ENCODE assay signal across 1 cellular context in the genomic region with DNA sequence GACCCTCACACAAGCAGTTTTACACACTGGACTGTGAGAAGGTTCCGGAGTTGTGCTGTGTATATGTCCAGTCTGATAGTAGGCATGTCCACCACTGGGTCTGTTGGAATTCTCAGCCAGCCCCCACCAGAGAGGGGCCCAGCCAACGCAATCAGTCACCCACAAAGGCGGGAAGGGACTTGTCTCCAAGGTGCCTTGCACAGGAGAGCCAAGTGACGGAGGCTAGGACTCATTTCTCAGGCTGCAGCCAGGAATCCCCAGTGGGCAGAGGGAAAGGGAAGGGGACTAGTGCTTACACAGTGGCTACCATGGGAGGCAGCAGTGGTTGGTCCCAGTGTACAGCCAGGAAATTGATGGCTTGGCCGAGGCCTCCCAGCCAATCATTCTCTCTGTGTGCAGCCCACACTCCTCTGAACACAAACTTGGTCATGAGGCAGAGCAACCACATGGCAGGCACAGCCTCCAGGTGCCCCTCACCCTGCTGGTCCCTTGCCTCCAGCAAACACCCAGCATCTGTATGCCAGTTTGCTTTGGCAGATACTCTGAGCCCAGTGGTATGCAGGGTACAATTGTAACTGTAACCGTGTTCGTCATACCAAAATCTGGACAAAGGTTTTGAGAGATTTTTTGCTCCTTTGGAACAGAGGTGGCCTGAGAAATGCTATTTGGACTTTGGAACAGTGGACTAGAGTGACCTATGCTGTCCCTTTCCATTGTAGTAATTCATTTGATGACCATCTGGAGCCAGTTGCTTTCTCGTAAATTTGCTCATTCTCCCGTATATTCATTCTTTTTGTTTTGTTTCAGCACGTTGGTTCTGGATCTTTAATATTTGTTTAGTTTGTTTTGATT.
TF ChIP-seq lines count a peak whose summit lies in the region.

No MANE protein-coding gene starts in this region.

TF ChIP-seq in HepG2, 621 proteins besides CTCF, POLR2A, EP300 and RAD21 (continued from another document and continues in another):
- TF ChIP-seq, protein P1, sequence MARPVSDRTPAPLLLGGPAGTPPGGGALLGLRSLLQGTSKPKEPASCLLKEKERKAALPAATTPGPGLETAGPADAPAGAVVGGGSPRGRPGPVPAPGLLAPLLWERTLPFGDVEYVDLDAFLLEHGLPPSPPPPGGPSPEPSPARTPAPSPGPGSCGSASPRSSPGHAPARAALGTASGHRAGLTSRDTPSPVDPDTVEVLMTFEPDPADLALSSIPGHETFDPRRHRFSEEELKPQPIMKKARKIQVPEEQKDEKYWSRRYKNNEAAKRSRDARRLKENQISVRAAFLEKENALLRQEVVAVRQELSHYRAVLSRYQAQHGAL (CRISPR knock-in tag; IDR thresholded peaks at IDR 0.05; ENCODE audit: not compliant biosample characterization), result no peak
- no peak for TF ChIP-seq ZNF546 (CRISPR knock-in tag; conservative IDR thresholded peaks at IDR 0.05)
- TF ChIP-seq HOXA5 (CRISPR knock-in tag; IDR thresholded peaks at IDR 0.05), result peak; percentile 50; the same call in 1 of the 2 replicates
- TF ChIP-seq ONECUT2 (CRISPR knock-in tag; IDR thresholded peaks at IDR 0.05), result no peak
- peak; percentile 82; the same call in 1 of the 2 replicates for TF ChIP-seq LCORL (IDR thresholded peaks at IDR 0.05)
- TF ChIP-seq LCORL (CRISPR knock-in tag; IDR thresholded peaks at IDR 0.05), result peak; percentile 96
- no peak for TF ChIP-seq KLF12 (CRISPR knock-in tag; IDR thresholded peaks at IDR 0.05; ENCODE audit: borderline replicate concordance)
- TF ChIP-seq HNF4G (IDR thresholded peaks at IDR 0.05; ENCODE audit: borderline replicate concordance, low read depth, low read length), result peak; percentile 95
- peak; percentile 91 for TF ChIP-seq HNF4G (CRISPR knock-in tag; IDR thresholded peaks at IDR 0.05; ENCODE audit: borderline replicate concordance, low read depth)
- no peak for TF ChIP-seq ZNF720 (CRISPR knock-in tag; IDR thresholded peaks at IDR 0.05)
- TF ChIP-seq, protein P2, sequence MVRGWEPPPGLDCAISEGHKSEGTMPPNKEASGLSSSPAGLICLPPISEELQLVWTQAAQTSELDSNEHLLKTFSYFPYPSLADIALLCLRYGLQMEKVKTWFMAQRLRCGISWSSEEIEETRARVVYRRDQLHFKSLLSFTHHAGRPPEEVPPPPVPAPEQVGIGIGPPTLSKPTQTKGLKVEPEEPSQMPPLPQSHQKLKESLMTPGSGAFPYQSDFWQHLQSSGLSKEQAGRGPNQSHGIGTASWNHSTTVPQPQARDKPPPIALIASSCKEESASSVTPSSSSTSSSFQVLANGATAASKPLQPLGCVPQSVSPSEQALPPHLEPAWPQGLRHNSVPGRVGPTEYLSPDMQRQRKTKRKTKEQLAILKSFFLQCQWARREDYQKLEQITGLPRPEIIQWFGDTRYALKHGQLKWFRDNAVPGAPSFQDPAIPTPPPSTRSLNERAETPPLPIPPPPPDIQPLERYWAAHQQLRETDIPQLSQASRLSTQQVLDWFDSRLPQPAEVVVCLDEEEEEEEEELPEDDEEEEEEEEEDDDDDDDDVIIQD (CRISPR knock-in tag; IDR thresholded peaks at IDR 0.05; ENCODE audit: low read depth), result peak; percentile 79; the same call in 1 of the 2 replicates
- TF ChIP-seq ZFYVE20 (CRISPR knock-in tag; IDR thresholded peaks at IDR 0.05; ENCODE audit: borderline replicate concordance, low read depth), result no peak
- TF ChIP-seq, protein P3, sequence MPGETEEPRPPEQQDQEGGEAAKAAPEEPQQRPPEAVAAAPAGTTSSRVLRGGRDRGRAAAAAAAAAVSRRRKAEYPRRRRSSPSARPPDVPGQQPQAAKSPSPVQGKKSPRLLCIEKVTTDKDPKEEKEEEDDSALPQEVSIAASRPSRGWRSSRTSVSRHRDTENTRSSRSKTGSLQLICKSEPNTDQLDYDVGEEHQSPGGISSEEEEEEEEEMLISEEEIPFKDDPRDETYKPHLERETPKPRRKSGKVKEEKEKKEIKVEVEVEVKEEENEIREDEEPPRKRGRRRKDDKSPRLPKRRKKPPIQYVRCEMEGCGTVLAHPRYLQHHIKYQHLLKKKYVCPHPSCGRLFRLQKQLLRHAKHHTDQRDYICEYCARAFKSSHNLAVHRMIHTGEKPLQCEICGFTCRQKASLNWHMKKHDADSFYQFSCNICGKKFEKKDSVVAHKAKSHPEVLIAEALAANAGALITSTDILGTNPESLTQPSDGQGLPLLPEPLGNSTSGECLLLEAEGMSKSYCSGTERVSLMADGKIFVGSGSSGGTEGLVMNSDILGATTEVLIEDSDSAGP (CRISPR knock-in tag; IDR thresholded peaks at IDR 0.05; ENCODE audit: borderline replicate concordance), result peak; percentile 67; the same call in 1 of the 2 replicates
- TF ChIP-seq NFYB (CRISPR knock-in tag; IDR thresholded peaks at IDR 0.05), result peak; percentile 62
- TF ChIP-seq TBL1XR1 (IDR thresholded peaks at IDR 0.05; ENCODE audit: borderline replicate concordance, low read length, partially characterized antibody), result peak; percentile 54
- no peak for TF ChIP-seq RORA (CRISPR knock-in tag; IDR thresholded peaks at IDR 0.05)
- TF ChIP-seq, protein P4, sequence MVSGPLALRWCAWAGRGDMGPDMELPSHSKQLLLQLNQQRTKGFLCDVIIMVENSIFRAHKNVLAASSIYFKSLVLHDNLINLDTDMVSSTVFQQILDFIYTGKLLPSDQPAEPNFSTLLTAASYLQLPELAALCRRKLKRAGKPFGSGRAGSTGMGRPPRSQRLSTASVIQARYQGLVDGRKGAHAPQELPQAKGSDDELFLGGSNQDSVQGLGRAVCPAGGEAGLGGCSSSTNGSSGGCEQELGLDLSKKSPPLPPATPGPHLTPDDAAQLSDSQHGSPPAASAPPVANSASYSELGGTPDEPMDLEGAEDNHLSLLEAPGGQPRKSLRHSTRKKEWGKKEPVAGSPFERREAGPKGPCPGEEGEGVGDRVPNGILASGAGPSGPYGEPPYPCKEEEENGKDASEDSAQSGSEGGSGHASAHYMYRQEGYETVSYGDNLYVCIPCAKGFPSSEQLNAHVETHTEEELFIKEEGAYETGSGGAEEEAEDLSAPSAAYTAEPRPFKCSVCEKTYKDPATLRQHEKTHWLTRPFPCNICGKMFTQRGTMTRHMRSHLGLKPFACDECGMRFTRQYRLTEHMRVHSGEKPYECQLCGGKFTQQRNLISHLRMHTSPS (CRISPR knock-in tag; IDR thresholded peaks at IDR 0.05; ENCODE audit: low read depth), result peak; percentile 95
- 0 out of 2 replicates have a peak, but pooled peaks have one; percentile 35 for TF ChIP-seq SMAD3 (CRISPR knock-in tag; IDR thresholded peaks at IDR 0.05)
- no peak for TF ChIP-seq FOSL1 (CRISPR knock-in tag; IDR thresholded peaks at IDR 0.05; ENCODE audit: borderline replicate concordance)
- TF ChIP-seq NFKBIZ (CRISPR knock-in tag; IDR thresholded peaks at IDR 0.05), result 0 out of 2 replicates have a peak, but pooled peaks have one; percentile 86
- no peak for TF ChIP-seq ZNF253 (CRISPR knock-in tag; IDR thresholded peaks at IDR 0.05; ENCODE audit: borderline replicate concordance)
- TF ChIP-seq ZNF350 (CRISPR knock-in tag; IDR thresholded peaks at IDR 0.05; ENCODE audit: borderline replicate concordance, low read depth), result peak; percentile 19; the same call in 1 of the 2 replicates
- no peak for TF ChIP-seq ZNF34 (CRISPR knock-in tag; IDR thresholded peaks at IDR 0.05; ENCODE audit: borderline replicate concordance)
- TF ChIP-seq BCL6 (CRISPR knock-in tag; IDR thresholded peaks at IDR 0.05), result peak; percentile 74
- TF ChIP-seq HNRNPLL (IDR thresholded peaks at IDR 0.05; ENCODE audit: low read depth, low read length, poor library complexity, severe bottlenecking), result no peak
- no peak for TF ChIP-seq SCMH1 (CRISPR knock-in tag; IDR thresholded peaks at IDR 0.05; ENCODE audit: borderline replicate concordance)
- TF ChIP-seq, protein P5, sequence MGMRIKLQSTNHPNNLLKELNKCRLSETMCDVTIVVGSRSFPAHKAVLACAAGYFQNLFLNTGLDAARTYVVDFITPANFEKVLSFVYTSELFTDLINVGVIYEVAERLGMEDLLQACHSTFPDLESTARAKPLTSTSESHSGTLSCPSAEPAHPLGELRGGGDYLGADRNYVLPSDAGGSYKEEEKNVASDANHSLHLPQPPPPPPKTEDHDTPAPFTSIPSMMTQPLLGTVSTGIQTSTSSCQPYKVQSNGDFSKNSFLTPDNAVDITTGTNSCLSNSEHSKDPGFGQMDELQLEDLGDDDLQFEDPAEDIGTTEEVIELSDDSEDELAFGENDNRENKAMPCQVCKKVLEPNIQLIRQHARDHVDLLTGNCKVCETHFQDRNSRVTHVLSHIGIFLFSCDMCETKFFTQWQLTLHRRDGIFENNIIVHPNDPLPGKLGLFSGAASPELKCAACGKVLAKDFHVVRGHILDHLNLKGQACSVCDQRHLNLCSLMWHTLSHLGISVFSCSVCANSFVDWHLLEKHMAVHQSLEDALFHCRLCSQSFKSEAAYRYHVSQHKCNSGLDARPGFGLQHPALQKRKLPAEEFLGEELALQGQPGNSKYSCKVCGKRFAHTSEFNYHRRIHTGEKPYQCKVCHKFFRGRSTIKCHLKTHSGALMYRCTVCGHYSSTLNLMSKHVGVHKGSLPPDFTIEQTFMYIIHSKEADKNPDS (CRISPR knock-in tag; IDR thresholded peaks at IDR 0.05), result no peak
- peak; percentile 60; the same call in 1 of the 2 replicates for TF ChIP-seq SIX1 (CRISPR knock-in tag; IDR thresholded peaks at IDR 0.05; ENCODE audit: borderline replicate concordance)
- TF ChIP-seq ZNF382 (CRISPR knock-in tag; IDR thresholded peaks at IDR 0.05; ENCODE audit: borderline replicate concordance), result no peak
- TF ChIP-seq ADNP (CRISPR knock-in tag; IDR thresholded peaks at IDR 0.05), result no peak
- TF ChIP-seq, protein P6, sequence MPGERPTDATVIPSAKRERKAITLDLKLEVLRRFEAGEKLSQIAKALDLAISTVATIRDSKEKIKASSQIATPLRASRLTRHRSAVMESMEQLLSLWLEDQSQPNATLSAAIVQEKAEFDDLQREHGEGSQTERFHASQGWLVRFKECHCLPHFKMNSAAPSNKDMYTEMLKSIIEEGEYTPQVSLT (CRISPR knock-in tag; IDR thresholded peaks at IDR 0.05; ENCODE audit: borderline replicate concordance, low read depth), result no peak
- TF ChIP-seq RBM39 (IDR thresholded peaks at IDR 0.05; ENCODE audit: low read depth, low read length, poor library complexity, severe bottlenecking), result peak; percentile 73
- TF ChIP-seq, protein P7, sequence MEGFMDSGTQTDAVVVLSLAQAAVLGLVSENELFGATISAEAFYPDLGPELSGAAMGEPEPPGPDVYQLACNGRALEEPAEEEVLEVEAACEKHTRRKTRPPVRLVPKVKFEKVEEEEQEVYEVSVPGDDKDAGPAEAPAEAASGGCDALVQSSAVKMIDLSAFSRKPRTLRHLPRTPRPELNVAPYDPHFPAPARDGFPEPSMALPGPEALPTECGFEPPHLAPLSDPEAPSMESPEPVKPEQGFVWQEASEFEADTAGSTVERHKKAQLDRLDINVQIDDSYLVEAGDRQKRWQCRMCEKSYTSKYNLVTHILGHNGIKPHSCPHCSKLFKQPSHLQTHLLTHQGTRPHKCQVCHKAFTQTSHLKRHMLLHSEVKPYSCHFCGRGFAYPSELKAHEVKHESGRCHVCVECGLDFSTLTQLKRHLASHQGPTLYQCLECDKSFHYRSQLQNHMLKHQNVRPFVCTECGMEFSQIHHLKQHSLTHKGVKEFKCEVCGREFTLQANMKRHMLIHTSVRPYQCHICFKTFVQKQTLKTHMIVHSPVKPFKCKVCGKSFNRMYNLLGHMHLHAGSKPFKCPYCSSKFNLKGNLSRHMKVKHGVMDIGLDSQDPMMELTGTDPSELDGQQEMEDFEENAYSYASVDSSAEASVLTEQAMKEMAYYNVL (CRISPR knock-in tag; IDR thresholded peaks at IDR 0.05; ENCODE audit: borderline replicate concordance), result no peak; the same call in 1 of the 2 replicates
- peak; percentile 37; the same call in 1 of the 2 replicates for TF ChIP-seq ELF1 (CRISPR knock-in tag; IDR thresholded peaks at IDR 0.05)
- peak; percentile 80 for TF ChIP-seq GLI4 (CRISPR knock-in tag; IDR thresholded peaks at IDR 0.05; ENCODE audit: borderline replicate concordance)
- peak; percentile 97 for TF ChIP-seq ASH2L (IDR thresholded peaks at IDR 0.05; ENCODE audit: insufficient read length, low read depth, low read length)
- TF ChIP-seq ZNF558 (CRISPR knock-in tag; IDR thresholded peaks at IDR 0.05; ENCODE audit: borderline replicate concordance), result no peak
- TF ChIP-seq, protein P8, sequence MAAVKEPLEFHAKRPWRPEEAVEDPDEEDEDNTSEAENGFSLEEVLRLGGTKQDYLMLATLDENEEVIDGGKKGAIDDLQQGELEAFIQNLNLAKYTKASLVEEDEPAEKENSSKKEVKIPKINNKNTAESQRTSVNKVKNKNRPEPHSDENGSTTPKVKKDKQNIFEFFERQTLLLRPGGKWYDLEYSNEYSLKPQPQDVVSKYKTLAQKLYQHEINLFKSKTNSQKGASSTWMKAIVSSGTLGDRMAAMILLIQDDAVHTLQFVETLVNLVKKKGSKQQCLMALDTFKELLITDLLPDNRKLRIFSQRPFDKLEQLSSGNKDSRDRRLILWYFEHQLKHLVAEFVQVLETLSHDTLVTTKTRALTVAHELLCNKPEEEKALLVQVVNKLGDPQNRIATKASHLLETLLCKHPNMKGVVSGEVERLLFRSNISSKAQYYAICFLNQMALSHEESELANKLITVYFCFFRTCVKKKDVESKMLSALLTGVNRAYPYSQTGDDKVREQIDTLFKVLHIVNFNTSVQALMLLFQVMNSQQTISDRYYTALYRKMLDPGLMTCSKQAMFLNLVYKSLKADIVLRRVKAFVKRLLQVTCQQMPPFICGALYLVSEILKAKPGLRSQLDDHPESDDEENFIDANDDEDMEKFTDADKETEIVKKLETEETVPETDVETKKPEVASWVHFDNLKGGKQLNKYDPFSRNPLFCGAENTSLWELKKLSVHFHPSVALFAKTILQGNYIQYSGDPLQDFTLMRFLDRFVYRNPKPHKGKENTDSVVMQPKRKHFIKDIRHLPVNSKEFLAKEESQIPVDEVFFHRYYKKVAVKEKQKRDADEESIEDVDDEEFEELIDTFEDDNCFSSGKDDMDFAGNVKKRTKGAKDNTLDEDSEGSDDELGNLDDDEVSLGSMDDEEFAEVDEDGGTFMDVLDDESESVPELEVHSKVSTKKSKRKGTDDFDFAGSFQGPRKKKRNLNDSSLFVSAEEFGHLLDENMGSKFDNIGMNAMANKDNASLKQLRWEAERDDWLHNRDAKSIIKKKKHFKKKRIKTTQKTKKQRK (IDR thresholded peaks at IDR 0.05; ENCODE audit: low read length), result no peak
- peak; percentile 4 for TF ChIP-seq CEBPG (CRISPR knock-in tag; IDR thresholded peaks at IDR 0.05)
- peak; percentile 90 for TF ChIP-seq NRL (CRISPR knock-in tag; IDR thresholded peaks at IDR 0.05; ENCODE audit: borderline replicate concordance)
- no peak for TF ChIP-seq ZSCAN25 (CRISPR knock-in tag; IDR thresholded peaks at IDR 0.05)
- peak; percentile 76; the same call in 1 of the 2 replicates for TF ChIP-seq ZNF598 (CRISPR knock-in tag; IDR thresholded peaks at IDR 0.05; ENCODE audit: borderline replicate concordance)
- TF ChIP-seq, protein P9, sequence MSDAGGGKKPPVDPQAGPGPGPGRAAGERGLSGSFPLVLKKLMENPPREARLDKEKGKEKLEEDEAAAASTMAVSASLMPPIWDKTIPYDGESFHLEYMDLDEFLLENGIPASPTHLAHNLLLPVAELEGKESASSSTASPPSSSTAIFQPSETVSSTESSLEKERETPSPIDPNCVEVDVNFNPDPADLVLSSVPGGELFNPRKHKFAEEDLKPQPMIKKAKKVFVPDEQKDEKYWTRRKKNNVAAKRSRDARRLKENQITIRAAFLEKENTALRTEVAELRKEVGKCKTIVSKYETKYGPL (CRISPR knock-in tag; IDR thresholded peaks at IDR 0.05), result no peak
- TF ChIP-seq AGO2 (optimal IDR thresholded peaks at IDR 0.05; ENCODE audit: low read depth, low read length), result peak; percentile 45
